In genomic region chr2:236176417-236176816, GRCh38 we compare ENCODE assay signal across 12 cellular contexts. TPM values are rescaled to one million over a fixed set of nuclear protein-coding genes. Genes with fewer than 3 reads are reported as not detected.
DNase-seq lines count a peak whose midpoint lies in the region; ATAC-seq, FAIRE-seq and TF ChIP-seq lines count a peak whose summit lies in the region.
"Had no signal": no experiment of that assay in that cellular context is flagged by ENCODE, and none has a peak within 500 bp of the region (broad histone marks: within the 10 kb centered on the region; RNA-seq: fewer than 3 reads in every experiment).

No MANE protein-coding gene starts in this region.

- no peak overlapping the region for H3K4me2 ChIP-seq in fibroblast of lung (ENCODE audit: extremely low read depth, insufficient read depth, low read length)

- H3K9me3 ChIP-seq in heart right ventricle (no peaks in the 10 kb centered on the region), Panc1 (ENCODE audit: control insufficient read depth, insufficient read depth, low read depth, low read length) (no peaks in the 10 kb centered on the region), fibroblast of lung (ENCODE audit: control insufficient read depth, insufficient read depth, low read depth, low read length) (no peaks in the 10 kb centered on the region)
- H3K9me3 ChIP-seq: uterus had no signal

- H3K27me3 ChIP-seq in heart right ventricle, result peaks cover 59 to 100% (median 98%) of the 10 kb centered on the region in 7 donors
- no peaks in the 10 kb centered on the region for H3K27me3 ChIP-seq in Panc1 (ENCODE audit: control insufficient read depth, insufficient read depth, low read length)
- H3K27me3 ChIP-seq in fibroblast of lung (ENCODE audit: control insufficient read depth, insufficient read depth, low read length), result peaks cover 38% of the 10 kb centered on the region

- POLR2A ChIA-PET in Panc1 (lab: Charles Lee), result no interaction called here

- H3K27ac ChIP-seq in heart right ventricle (no peak overlapping the region), Panc1 (ENCODE audit: low read length) (no peak overlapping the region), fibroblast of lung (ENCODE audit: insufficient read depth, low read length) (no peak overlapping the region)
- H3K27ac ChIP-seq: skin epidermis, uterus had no signal

- H3K4me1 ChIP-seq in heart right ventricle (peaks cover 10 to 52% (median 42%) of the 10 kb centered on the region in 9 donors), Panc1 (ENCODE audit: control insufficient read depth, insufficient read depth, low read length) (peaks cover 17% of the 10 kb centered on the region), fibroblast of lung (ENCODE audit: control insufficient read depth, extremely low read depth, insufficient read depth, low read length) (peaks cover 2% of the 10 kb centered on the region)

- no peaks in the 10 kb centered on the region for H4K20me1 ChIP-seq in fibroblast of lung (ENCODE audit: control insufficient read depth, extremely low read depth, insufficient read depth, low read length)

- H3K4me1 Mint-ChIP-seq in type B pancreatic cell (ENCODE audit: unreplicated experiment), result peaks cover 31% of the 10 kb centered on the region

- FAIRE-seq in H54 (lab: Jason Lieb, UNC), result no peak
- FAIRE-seq: endometrium had no signal

- peaks cover 83% of the 10 kb centered on the region for H3K27me3 Mint-ChIP-seq in type B pancreatic cell

- no peak overlapping the region for H3K9ac ChIP-seq in fibroblast of lung (ENCODE audit: insufficient read depth, low read length)

- H3K36me3 ChIP-seq in heart right ventricle, result no peaks in the 10 kb centered on the region
- H3K36me3 ChIP-seq in Panc1 (ENCODE audit: control insufficient read depth, insufficient read depth, low read length), result no peaks in the 10 kb centered on the region
- H3K36me3 ChIP-seq in fibroblast of lung (ENCODE audit: control insufficient read depth, insufficient read depth, low read length), result no peaks in the 10 kb centered on the region
- H3K36me3 ChIP-seq: uterus had no signal

- ATAC-seq in heart right ventricle (no peak), left ventricle myocardium superior (no peak), Panc1 (peak; percentile 44; the same call in 1 of the 2 replicates), HG02852 (IDR thresholded peaks at IDR 0.05; ENCODE audit: unreplicated experiment) (no peak)
- ATAC-seq: activated CD4-positive, CD25-positive, alpha-beta regulatory T cell treated with anti-CD3 and anti-CD28 coated beads, Interleukin-2, amount 50 U/mL, for 24 hours had no signal

- no peaks in the 10 kb centered on the region for H3K9me3 Mint-ChIP-seq in type B pancreatic cell

- H3K79me2 ChIP-seq in fibroblast of lung (ENCODE audit: control insufficient read depth, insufficient read depth, low read length), result no peaks in the 10 kb centered on the region

- DNase-seq in heart right ventricle (no peak), left ventricle myocardium superior (no peak), Panc1 (ENCODE audit: low read depth, low spot score) (no peak), fibroblast of lung (ENCODE audit: low read depth in 2 of 2) (peak in 1 of 2 donors; percentile 31), type B pancreatic cell (ENCODE audit: extremely low spot score, unreplicated experiment) (no peak), H54 (ENCODE audit: insufficient read length, low spot score) (no peak), NCI-H1436 (lab: John Stamatoyannopoulos, UW) (no peak)
- DNase-seq: uterus had no signal

- no peak for TF ChIP-seq POLR2A in H54 (IDR thresholded peaks at IDR 0.05; ENCODE audit: low read depth, low read length)

- peak overlapping the region; percentile 66 for H3K4me3 Mint-ChIP-seq in type B pancreatic cell

- intact Hi-C loops in heart right ventricle (cut with DNase I) (loop anchor here in 6 of 10 donors (2.0 to 10.0 kb wide), 5 partner anchors 372 to 410 kb away; no protein-coding TSS in a partner anchor), left ventricle myocardium superior (cut with micrococcal nuclease) (no loop called here), Panc1 (cut with micrococcal nuclease; ENCODE audit: unreplicated experiment) (loop anchor here (2.0 to 10.0 kb wide), 2 partner anchors 242 to 410 kb away; no protein-coding TSS in a partner anchor)

- no TSS peak for BruUV-seq in Panc1 (replicated peaks; lab: Mats Ljungman, UMichigan)

- no peak overlapping the region for H3K4me3 ChIP-seq in heart right ventricle
- no peak overlapping the region for H3K4me3 ChIP-seq in Panc1 (ENCODE audit: low read depth in 2 of 2, low read length in 2 of 2)
- H3K4me3 ChIP-seq in fibroblast of lung (replicated peaks in 1 of 4; ENCODE audit: control extremely low read depth in 1 of 4, insufficient read depth in 1 of 4, low read depth in 3 of 4, low read length in 4 of 4), result no peak overlapping the region
- H3K4me3 ChIP-seq: skin epidermis, uterus had no signal

- 10 to 13% methylated on average over 7 of the region's 7 CpGs for WGBS in heart right ventricle, 2 donors

- TF ChIP-seq CTCF in heart right ventricle (IDR thresholded peaks at IDR 0.05), result peak in 7 of 9 donors; percentile 30 to 54 (median 48)
- peak; percentile 97 for TF ChIP-seq CTCF in Panc1 (IDR thresholded peaks at IDR 0.05)
- peak; percentile 30 to 57 for TF ChIP-seq CTCF in fibroblast of lung (conservative IDR thresholded peaks at IDR 0.05 in 1 of 2, IDR thresholded peaks at IDR 0.05 in 1 of 2; ENCODE audit: low read depth in 1 of 2, low read length in 2 of 2)
- peak; percentile 78 for TF ChIP-seq CTCF in type B pancreatic cell (conservative IDR thresholded peaks at IDR 0.05)

- no peak overlapping the region for H2AFZ ChIP-seq in fibroblast of lung (ENCODE audit: low read length)

- in situ Hi-C loops in Panc1 (cut with HindIII; ENCODE audit: low pct_unique_long_range_greater_than_20kb, low sequenced_read_pairs), result no loop called here

- no peak overlapping the region for H3K27ac Mint-ChIP-seq in type B pancreatic cell

- H3K36me3 Mint-ChIP-seq in type B pancreatic cell, result no peaks in the 10 kb centered on the region

- CTCF ChIA-PET in Panc1 (lab: Charles Lee), result interaction anchor here (1.0 kb wide), 1 partner anchor 15 kb away, joined by 4 read pairs; no protein-coding TSS in a partner anchor

RNA-seq across cellular contexts. Expression of gene GBX2, which starts 8.2 kb away (rescaled TPM):
- total RNA-seq in heart right ventricle (under 1 TPM in 3 of 10 donors, not detected in 7; 0.12 to 0.22 (median 0.15) TPM), left ventricle myocardium superior (not detected), Panc1 (2021; ENCODE audit: unreplicated experiment) (10.2 TPM), fibroblast of lung (not detected in 2 replicates), type B pancreatic cell (ENCODE audit: low replicate concordance) (0.50 and 2.1 TPM in 2 replicates)
- polyA plus RNA-seq in heart right ventricle (under 1 TPM; 0.15 to 0.16 TPM), fibroblast of lung (0.25 TPM in 1 of 2 replicates, not detected in the other)
- 7.9 TPM for polyA plus RNA-seq in Panc1 (2012; ENCODE audit: insufficient read length)
- polyA plus RNA-seq in fibroblast of lung (2012), result 0.16 TPM in 1 of 2 replicates, not detected in the other
- polyA minus RNA-seq in fibroblast of lung (ENCODE audit: low replicate concordance), result not detected in 2 replicates
- total RNA-seq: uterus had no signal

Comparison
In these comparisons a context has a peak if more than half of its experiments do, and no peak if none do; other contexts are left out.
1. CTCF ChIP-seq: peak in every context shown above with its lines; median percentile 97 in Panc1; 78 in type B pancreatic cell; 48 in heart right ventricle; 44 in fibroblast of lung.